ENCODE assay signal across 1 cellular context in the genomic region with DNA sequence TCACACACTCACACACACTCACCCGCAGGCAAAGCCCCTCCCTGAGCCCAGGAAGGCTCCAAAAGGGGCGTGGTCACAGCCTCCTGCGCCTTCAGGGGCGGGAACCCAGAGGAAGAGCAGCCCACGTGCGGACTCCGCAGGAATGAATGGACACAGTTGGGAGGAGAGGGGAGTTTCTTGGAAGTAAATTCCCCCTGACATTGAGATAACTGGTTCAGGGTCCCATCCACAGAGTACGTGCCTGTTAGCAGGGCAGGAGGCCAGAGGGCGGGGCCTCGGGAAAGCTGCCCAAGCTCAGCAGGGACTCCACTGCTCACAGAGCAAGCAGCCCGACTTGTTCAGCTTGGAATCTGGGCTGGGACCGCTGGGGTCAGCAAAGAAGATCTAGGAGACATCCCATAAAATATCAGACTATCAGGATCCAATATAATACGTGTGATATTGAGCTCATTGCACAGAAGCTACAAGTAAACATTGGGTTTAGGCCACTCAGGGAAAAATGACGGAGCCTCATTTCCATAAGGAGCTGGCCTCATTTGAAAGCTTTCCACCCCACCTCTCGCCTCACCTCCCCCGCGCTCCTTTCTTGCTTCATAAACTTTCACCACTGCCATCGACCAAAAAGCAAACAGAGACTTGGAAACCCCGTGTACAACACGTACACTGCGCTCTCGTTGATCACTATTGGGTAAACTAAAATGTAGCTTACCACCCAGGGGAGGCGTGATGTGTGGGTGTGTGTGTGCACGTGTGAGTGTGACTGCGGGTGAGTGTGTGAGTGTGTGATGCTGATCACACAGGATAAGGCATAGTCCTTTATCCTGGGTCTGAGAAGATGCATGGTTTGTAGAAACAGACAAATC.
A peak's percentile ranks its signal among the peaks of the same experiment; 100 is the strongest.
TF ChIP-seq lines count a peak whose summit lies in the region.

No MANE protein-coding gene starts in this region.

TF ChIP-seq in HepG2, 621 proteins besides CTCF, POLR2A, EP300 and RAD21 (continued from another document and continues in another):
- TF ChIP-seq ELF4 (CRISPR knock-in tag; IDR thresholded peaks at IDR 0.05; ENCODE audit: borderline replicate concordance) (no peak), MEF2D (CRISPR knock-in tag; IDR thresholded peaks at IDR 0.05) (peak; percentile 64; the same call in 1 of the 2 replicates), ZNF101 (CRISPR knock-in tag; IDR thresholded peaks at IDR 0.05; ENCODE audit: borderline replicate concordance, low read depth) (no peak), TBP (CRISPR knock-in tag; IDR thresholded peaks at IDR 0.05) (no peak), CBX5 (CRISPR knock-in tag; IDR thresholded peaks at IDR 0.05; ENCODE audit: borderline replicate concordance) (0 out of 2 replicates have a peak, but pooled peaks have one; percentile 13), HHEX (CRISPR knock-in tag; IDR thresholded peaks at IDR 0.05) (no peak), ZNF879 (CRISPR knock-in tag; IDR thresholded peaks at IDR 0.05) (peak; percentile 64; the same call in 1 of the 2 replicates), ZNF724P (CRISPR knock-in tag; IDR thresholded peaks at IDR 0.05; ENCODE audit: borderline replicate concordance) (0 out of 2 replicates have a peak, but pooled peaks have one; percentile 33), BHLHE40 (IDR thresholded peaks at IDR 0.05; ENCODE audit: low read length) (peak; percentile 92), NFIB (CRISPR knock-in tag; IDR thresholded peaks at IDR 0.05; ENCODE audit: borderline replicate concordance) (peak; percentile 54; the same call in 1 of the 2 replicates), ZNF354B (CRISPR knock-in tag; IDR thresholded peaks at IDR 0.05) (no peak), ZNF12 (CRISPR knock-in tag; IDR thresholded peaks at IDR 0.05) (no peak), TEAD2 (CRISPR knock-in tag; IDR thresholded peaks at IDR 0.05) (no peak), ZNF264 (CRISPR knock-in tag; IDR thresholded peaks at IDR 0.05) (no peak; the same call in 1 of the 2 replicates), MXD4 (CRISPR knock-in tag; IDR thresholded peaks at IDR 0.05) (peak; percentile 50; the same call in 1 of the 2 replicates), WIZ (CRISPR knock-in tag; IDR thresholded peaks at IDR 0.05) (0 out of 2 replicates have a peak, but pooled peaks have one; percentile 18), MYC (CRISPR knock-in tag; IDR thresholded peaks at IDR 0.05; ENCODE audit: borderline replicate concordance) (peak; percentile 59; the same call in 1 of the 2 replicates), ZC3H13 (CRISPR knock-in tag; IDR thresholded peaks at IDR 0.05) (0 out of 2 replicates have a peak, but pooled peaks have one; percentile 35), MXD3 (CRISPR knock-in tag; IDR thresholded peaks at IDR 0.05) (peak; percentile 47; the same call in 1 of the 2 replicates), ZNF484 (CRISPR knock-in tag; IDR thresholded peaks at IDR 0.05; ENCODE audit: borderline replicate concordance, low read depth) (no peak), PTBP1 (IDR thresholded peaks at IDR 0.05; ENCODE audit: low read depth, low read length, poor library complexity, severe bottlenecking) (no peak), ZNF670 (CRISPR knock-in tag; IDR thresholded peaks at IDR 0.05; ENCODE audit: borderline replicate concordance) (no peak), SP4 (CRISPR knock-in tag; IDR thresholded peaks at IDR 0.05) (no peak), SRSF9 (IDR thresholded peaks at IDR 0.05; ENCODE audit: borderline replicate concordance, insufficient read depth, low read depth, low read length, poor library complexity, severe bottlenecking) (no peak), ZBTB42 (CRISPR knock-in tag; IDR thresholded peaks at IDR 0.05) (no peak), MTF2 (CRISPR knock-in tag; IDR thresholded peaks at IDR 0.05; ENCODE audit: borderline replicate concordance) (no peak), ZSCAN22 (CRISPR knock-in tag; IDR thresholded peaks at IDR 0.05) (no peak), ETV5 (CRISPR knock-in tag; IDR thresholded peaks at IDR 0.05; ENCODE audit: borderline replicate concordance) (peak; percentile 44; the same call in 1 of the 2 replicates), LBX2 (CRISPR knock-in tag; IDR thresholded peaks at IDR 0.05; ENCODE audit: borderline replicate concordance) (no peak), KAT7 (CRISPR knock-in tag; IDR thresholded peaks at IDR 0.05; ENCODE audit: borderline replicate concordance) (no peak), ERF (CRISPR knock-in tag; IDR thresholded peaks at IDR 0.05) (peak; percentile 75), SMYD3 (CRISPR knock-in tag; IDR thresholded peaks at IDR 0.05) (peak; percentile 92; the same call in 1 of the 2 replicates), ATF7-NPFF (CRISPR knock-in tag; IDR thresholded peaks at IDR 0.05; ENCODE audit: low read depth) (peak; percentile 27; the same call in 1 of the 2 replicates), NFYC (CRISPR knock-in tag; IDR thresholded peaks at IDR 0.05) (no peak; the same call in 1 of the 2 replicates), RFX1 (IDR thresholded peaks at IDR 0.05) (no peak), NRL (CRISPR knock-in tag; IDR thresholded peaks at IDR 0.05; ENCODE audit: borderline replicate concordance) (peak; percentile 84), ZNF260 (CRISPR knock-in tag; IDR thresholded peaks at IDR 0.05; ENCODE audit: borderline replicate concordance, low read depth) (no peak), ZZZ3 (CRISPR knock-in tag; IDR thresholded peaks at IDR 0.05; ENCODE audit: borderline replicate concordance) (no peak), MXI1 (IDR thresholded peaks at IDR 0.05; ENCODE audit: borderline replicate concordance, low read depth, low read length) (peak; percentile 60; the same call in 1 of the 3 replicates)
- TF ChIP-seq, protein P1, sequence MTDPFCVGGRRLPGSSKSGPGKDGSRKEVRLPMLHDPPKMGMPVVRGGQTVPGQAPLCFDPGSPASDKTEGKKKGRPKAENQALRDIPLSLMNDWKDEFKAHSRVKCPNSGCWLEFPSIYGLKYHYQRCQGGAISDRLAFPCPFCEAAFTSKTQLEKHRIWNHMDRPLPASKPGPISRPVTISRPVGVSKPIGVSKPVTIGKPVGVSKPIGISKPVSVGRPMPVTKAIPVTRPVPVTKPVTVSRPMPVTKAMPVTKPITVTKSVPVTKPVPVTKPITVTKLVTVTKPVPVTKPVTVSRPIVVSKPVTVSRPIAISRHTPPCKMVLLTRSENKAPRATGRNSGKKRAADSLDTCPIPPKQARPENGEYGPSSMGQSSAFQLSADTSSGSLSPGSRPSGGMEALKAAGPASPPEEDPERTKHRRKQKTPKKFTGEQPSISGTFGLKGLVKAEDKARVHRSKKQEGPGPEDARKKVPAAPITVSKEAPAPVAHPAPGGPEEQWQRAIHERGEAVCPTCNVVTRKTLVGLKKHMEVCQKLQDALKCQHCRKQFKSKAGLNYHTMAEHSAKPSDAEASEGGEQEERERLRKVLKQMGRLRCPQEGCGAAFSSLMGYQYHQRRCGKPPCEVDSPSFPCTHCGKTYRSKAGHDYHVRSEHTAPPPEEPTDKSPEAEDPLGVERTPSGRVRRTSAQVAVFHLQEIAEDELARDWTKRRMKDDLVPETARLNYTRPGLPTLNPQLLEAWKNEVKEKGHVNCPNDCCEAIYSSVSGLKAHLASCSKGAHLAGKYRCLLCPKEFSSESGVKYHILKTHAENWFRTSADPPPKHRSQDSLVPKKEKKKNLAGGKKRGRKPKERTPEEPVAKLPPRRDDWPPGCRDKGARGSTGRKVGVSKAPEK (CRISPR knock-in tag; IDR thresholded peaks at IDR 0.05; ENCODE audit: borderline replicate concordance) = no peak
- TF ChIP-seq, protein P2, sequence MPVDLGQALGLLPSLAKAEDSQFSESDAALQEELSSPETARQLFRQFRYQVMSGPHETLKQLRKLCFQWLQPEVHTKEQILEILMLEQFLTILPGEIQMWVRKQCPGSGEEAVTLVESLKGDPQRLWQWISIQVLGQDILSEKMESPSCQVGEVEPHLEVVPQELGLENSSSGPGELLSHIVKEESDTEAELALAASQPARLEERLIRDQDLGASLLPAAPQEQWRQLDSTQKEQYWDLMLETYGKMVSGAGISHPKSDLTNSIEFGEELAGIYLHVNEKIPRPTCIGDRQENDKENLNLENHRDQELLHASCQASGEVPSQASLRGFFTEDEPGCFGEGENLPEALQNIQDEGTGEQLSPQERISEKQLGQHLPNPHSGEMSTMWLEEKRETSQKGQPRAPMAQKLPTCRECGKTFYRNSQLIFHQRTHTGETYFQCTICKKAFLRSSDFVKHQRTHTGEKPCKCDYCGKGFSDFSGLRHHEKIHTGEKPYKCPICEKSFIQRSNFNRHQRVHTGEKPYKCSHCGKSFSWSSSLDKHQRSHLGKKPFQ (CRISPR knock-in tag; IDR thresholded peaks at IDR 0.05; ENCODE audit: insufficient replicate concordance) = peak; percentile 70
- TF ChIP-seq, protein P3, sequence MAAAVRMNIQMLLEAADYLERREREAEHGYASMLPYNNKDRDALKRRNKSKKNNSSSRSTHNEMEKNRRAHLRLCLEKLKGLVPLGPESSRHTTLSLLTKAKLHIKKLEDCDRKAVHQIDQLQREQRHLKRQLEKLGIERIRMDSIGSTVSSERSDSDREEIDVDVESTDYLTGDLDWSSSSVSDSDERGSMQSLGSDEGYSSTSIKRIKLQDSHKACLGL (CRISPR knock-in tag; IDR thresholded peaks at IDR 0.05) = peak; percentile 38; the same call in 1 of the 2 replicates
- TF ChIP-seq, protein P4, sequence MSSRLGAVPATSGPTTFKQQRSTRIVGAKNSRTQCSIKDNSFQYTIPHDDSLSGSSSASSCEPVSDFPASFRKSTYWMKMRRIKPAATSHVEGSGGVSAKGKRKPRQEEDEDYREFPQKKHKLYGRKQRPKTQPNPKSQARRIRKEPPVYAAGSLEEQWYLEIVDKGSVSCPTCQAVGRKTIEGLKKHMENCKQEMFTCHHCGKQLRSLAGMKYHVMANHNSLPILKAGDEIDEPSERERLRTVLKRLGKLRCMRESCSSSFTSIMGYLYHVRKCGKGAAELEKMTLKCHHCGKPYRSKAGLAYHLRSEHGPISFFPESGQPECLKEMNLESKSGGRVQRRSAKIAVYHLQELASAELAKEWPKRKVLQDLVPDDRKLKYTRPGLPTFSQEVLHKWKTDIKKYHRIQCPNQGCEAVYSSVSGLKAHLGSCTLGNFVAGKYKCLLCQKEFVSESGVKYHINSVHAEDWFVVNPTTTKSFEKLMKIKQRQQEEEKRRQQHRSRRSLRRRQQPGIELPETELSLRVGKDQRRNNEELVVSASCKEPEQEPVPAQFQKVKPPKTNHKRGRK (CRISPR knock-in tag; IDR thresholded peaks at IDR 0.05) = no peak
- TF ChIP-seq, protein P5, sequence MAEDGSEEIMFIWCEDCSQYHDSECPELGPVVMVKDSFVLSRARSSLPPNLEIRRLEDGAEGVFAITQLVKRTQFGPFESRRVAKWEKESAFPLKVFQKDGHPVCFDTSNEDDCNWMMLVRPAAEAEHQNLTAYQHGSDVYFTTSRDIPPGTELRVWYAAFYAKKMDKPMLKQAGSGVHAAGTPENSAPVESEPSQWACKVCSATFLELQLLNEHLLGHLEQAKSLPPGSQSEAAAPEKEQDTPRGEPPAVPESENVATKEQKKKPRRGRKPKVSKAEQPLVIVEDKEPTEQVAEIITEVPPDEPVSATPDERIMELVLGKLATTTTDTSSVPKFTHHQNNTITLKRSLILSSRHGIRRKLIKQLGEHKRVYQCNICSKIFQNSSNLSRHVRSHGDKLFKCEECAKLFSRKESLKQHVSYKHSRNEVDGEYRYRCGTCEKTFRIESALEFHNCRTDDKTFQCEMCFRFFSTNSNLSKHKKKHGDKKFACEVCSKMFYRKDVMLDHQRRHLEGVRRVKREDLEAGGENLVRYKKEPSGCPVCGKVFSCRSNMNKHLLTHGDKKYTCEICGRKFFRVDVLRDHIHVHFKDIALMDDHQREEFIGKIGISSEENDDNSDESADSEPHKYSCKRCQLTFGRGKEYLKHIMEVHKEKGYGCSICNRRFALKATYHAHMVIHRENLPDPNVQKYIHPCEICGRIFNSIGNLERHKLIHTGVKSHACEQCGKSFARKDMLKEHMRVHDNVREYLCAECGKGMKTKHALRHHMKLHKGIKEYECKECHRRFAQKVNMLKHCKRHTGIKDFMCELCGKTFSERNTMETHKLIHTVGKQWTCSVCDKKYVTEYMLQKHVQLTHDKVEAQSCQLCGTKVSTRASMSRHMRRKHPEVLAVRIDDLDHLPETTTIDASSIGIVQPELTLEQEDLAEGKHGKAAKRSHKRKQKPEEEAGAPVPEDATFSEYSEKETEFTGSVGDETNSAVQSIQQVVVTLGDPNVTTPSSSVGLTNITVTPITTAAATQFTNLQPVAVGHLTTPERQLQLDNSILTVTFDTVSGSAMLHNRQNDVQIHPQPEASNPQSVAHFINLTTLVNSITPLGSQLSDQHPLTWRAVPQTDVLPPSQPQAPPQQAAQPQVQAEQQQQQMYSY (CRISPR knock-in tag; IDR thresholded peaks at IDR 0.05) = no peak
- TF ChIP-seq, protein P6, sequence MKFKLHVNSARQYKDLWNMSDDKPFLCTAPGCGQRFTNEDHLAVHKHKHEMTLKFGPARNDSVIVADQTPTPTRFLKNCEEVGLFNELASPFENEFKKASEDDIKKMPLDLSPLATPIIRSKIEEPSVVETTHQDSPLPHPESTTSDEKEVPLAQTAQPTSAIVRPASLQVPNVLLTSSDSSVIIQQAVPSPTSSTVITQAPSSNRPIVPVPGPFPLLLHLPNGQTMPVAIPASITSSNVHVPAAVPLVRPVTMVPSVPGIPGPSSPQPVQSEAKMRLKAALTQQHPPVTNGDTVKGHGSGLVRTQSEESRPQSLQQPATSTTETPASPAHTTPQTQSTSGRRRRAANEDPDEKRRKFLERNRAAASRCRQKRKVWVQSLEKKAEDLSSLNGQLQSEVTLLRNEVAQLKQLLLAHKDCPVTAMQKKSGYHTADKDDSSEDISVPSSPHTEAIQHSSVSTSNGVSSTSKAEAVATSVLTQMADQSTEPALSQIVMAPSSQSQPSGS (CRISPR knock-in tag; IDR thresholded peaks at IDR 0.05) = 0 out of 2 replicates have a peak, but pooled peaks have one; percentile 6
- TF ChIP-seq, protein P7, sequence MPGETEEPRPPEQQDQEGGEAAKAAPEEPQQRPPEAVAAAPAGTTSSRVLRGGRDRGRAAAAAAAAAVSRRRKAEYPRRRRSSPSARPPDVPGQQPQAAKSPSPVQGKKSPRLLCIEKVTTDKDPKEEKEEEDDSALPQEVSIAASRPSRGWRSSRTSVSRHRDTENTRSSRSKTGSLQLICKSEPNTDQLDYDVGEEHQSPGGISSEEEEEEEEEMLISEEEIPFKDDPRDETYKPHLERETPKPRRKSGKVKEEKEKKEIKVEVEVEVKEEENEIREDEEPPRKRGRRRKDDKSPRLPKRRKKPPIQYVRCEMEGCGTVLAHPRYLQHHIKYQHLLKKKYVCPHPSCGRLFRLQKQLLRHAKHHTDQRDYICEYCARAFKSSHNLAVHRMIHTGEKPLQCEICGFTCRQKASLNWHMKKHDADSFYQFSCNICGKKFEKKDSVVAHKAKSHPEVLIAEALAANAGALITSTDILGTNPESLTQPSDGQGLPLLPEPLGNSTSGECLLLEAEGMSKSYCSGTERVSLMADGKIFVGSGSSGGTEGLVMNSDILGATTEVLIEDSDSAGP (CRISPR knock-in tag; IDR thresholded peaks at IDR 0.05; ENCODE audit: borderline replicate concordance) = peak; percentile 53
